ENCODE assay signal across 23 cellular contexts in genomic region chr2:133541797-133542196, GRCh38. TPM values are rescaled to one million over a fixed set of nuclear protein-coding genes. Genes with fewer than 3 reads are reported as not detected.
"Had no signal": no experiment of that assay in that cellular context is flagged by ENCODE, and none has a peak within 500 bp of the region (broad histone marks: within the 10 kb centered on the region; RNA-seq: fewer than 3 reads in every experiment).

No MANE protein-coding gene starts in this region.

- H3K36me3 ChIP-seq: left lung, lower lobe of right lung, ovary, right atrium auricular region, right lobe of liver, tibial nerve, uterus had no signal

- H3K9me3 ChIP-seq: left lung, lower lobe of right lung, ovary, right atrium auricular region, right lobe of liver, tibial nerve, uterus had no signal

- H3K27me3 ChIP-seq: hepatocyte, left lung, ovary, right atrium auricular region, right lobe of liver, tibial nerve, uterus had no signal

- H3K27ac ChIP-seq: hepatocyte, left lung, lower lobe of right lung, ovary, right atrium auricular region, right lobe of liver, tibial nerve, uterus had no signal

- DNase-seq: kidney glomerular epithelial cell; left cardiac atrium; left lung; lower lobe of right lung; mammary epithelial cell; mesenchymal stem cell; naive B cell; ovary; right lobe of liver; stimulated activated CD4-positive, alpha-beta T cell treated with anti-CD3 and anti-CD28 coated beads, Interleukin-1b, Interleukin-23, amount 100 ng/mL, for 48 hours; stimulated activated CD4-positive, alpha-beta T cell treated with anti-CD3 and anti-CD28 coated beads, Interleukin-2, amount 100 ng/mL, for 48 hours; stimulated activated CD4-positive, alpha-beta T cell treated with anti-CD3 and anti-CD28 coated beads, Interleukin-4, amount 100 ng/mL, for 4 hours; stimulated activated CD8-positive, alpha-beta memory T cell treated with anti-CD3 and anti-CD28 coated beads, Interleukin-4, amount 100 ng/mL, for 48 hours; stimulated activated naive CD4-positive, alpha-beta T cell treated with Interleukin-2 at 50 U/mL for 16 hours; stimulated activated naive CD8-positive, alpha-beta T cell treated with anti-CD3 and anti-CD28 coated beads, Interleukin-15, amount 100 ng/mL, for 72 hours; substantia nigra; uterus had no signal

- H3K4me1 ChIP-seq: left lung, lower lobe of right lung, right atrium auricular region, right lobe of liver, tibial nerve, uterus had no signal

- H3K4me3 ChIP-seq: hepatocyte, left lung, lower lobe of right lung, ovary, right atrium auricular region, right lobe of liver, smooth muscle cell, tibial nerve, uterus had no signal

- ATAC-seq: left cardiac atrium; left lung; lower lobe of right lung; natural killer cell treated with Interleukin-12 subunit alpha and Interleukin-12 subunit beta and Interleukin-15 and Interleukin-18, amount 100 ng/mL, for 72 hours; right lobe of liver; stimulated activated memory B cell treated with anti-CD40 and anti-IgM and Interleukin-4, amounts not matched to agents 10 μg/mL and 1 μg/mL and 100 μg/mL, for 72 hours; stimulated activated naive CD8-positive, alpha-beta T cell treated with anti-CD3 and anti-CD28 coated beads, Interleukin-15, amount 100 ng/mL, for 72 hours had no signal

- H2AFZ ChIP-seq: hepatocyte had no signal

- H3K4me2 ChIP-seq: hepatocyte, smooth muscle cell had no signal

RNA-seq across cellular contexts. Expression of gene NCKAP5, which starts 26.5 kb away (rescaled TPM):
- total RNA-seq: natural killer cell treated with Interleukin-12 subunit alpha and Interleukin-12 subunit beta and Interleukin-15 and Interleukin-18, amount 100 ng/mL, for 72 hours had no signal
